Comparison of ENCODE assay signal across 15 cellular contexts in genomic region chr7:95628831-95629439, GRCh38. TPM values are rescaled to one million over a fixed set of nuclear protein-coding genes. Genes with fewer than 3 reads are reported as not detected.
DNase-seq lines count a peak whose midpoint lies in the region; ATAC-seq, FAIRE-seq and TF ChIP-seq lines count a peak whose summit lies in the region.
"Had no signal": no experiment of that assay in that cellular context is flagged by ENCODE, and none has a peak within 500 bp of the region (broad histone marks: within the 10 kb centered on the region; RNA-seq: fewer than 3 reads in every experiment).

No MANE protein-coding gene starts in this region.

- H3K27me3 ChIP-seq in endothelial cell of umbilical vein (ENCODE audit: control insufficient read depth in 2 of 2, insufficient read depth in 2 of 2, low read length in 2 of 2) (no peaks in the 10 kb centered on the region), vagina (no peaks in the 10 kb centered on the region)
- H3K27me3 ChIP-seq: foreskin keratinocyte had no signal

- TF ChIP-seq CTCF in endothelial cell of umbilical vein (IDR thresholded peaks at IDR 0.05; ENCODE audit: extremely low read depth in 1 of 2, insufficient read depth in 1 of 2, low read depth in 1 of 2, low read length in 2 of 2), result no peak
- no peak for TF ChIP-seq CTCF in vagina (IDR thresholded peaks at IDR 0.05)
- no peak for TF ChIP-seq CTCF in activated CD8-positive, alpha-beta T cell treated with anti-CD3 and anti-CD28 coated beads for 36 hours (IDR thresholded peaks at IDR 0.05)

- no peak for TF ChIP-seq POLR2A in endothelial cell of umbilical vein (IDR thresholded peaks at IDR 0.05; ENCODE audit: low read depth, low read length)
- no peak for TF ChIP-seq POLR2A in vagina (IDR thresholded peaks at IDR 0.05)

- CTCF ChIA-PET in endothelial cell of umbilical vein (lab: Charles Lee), result interaction anchor here (0.8 to 1.3 kb wide), 2 partner anchors 54 to 58 kb away, joined by 3 read pairs; no protein-coding TSS in a partner anchor
- CTCF ChIA-PET in activated CD8-positive, alpha-beta T cell treated with anti-CD3 and anti-CD28 coated beads for 36 hours (lab: Charles Lee), result no interaction called here

- H3K4me3 Mint-ChIP-seq in activated CD8-positive, alpha-beta T cell treated with anti-CD3 and anti-CD28 coated beads for 36 hours, result no peak overlapping the region
- H3K4me3 Mint-ChIP-seq: T-helper 17 cell had no signal

- DNase-seq in NCI-H510A treated with DMSO at 0.1 percent for 48 hours (lab: John Stamatoyannopoulos, UW) (peak; percentile 88), NCI-H510A (lab: John Stamatoyannopoulos, UW) (no peak), endothelial cell of umbilical vein (ENCODE audit: low read depth, low spot score) (peak; percentile 17), lung microvascular endothelial cell (ENCODE audit: low read depth in 2 of 2) (peak; percentile 34 to 97), vagina (ENCODE audit: extremely low spot score in 2 of 2) (no peak), NCI-H187 treated with DMSO at 0.1 percent for 48 hours (lab: John Stamatoyannopoulos, UW) (no peak)
- no peak for DNase-seq in activated CD8-positive, alpha-beta T cell treated with anti-CD3 and anti-CD28 coated beads for 36 hours
- DNase-seq: activated CD8-positive, alpha-beta memory T cell treated with anti-CD3 and anti-CD28 coated beads, Interleukin-2, amount 50 U/mL, for 4 hours; EL; foreskin keratinocyte; stimulated activated CD4-positive, alpha-beta T cell treated with anti-CD3 and anti-CD28 coated beads, Interleukin-12 subunit alpha, Interleukin-12 subunit beta, amount 100 ng/mL, for 4 hours; T-helper 17 cell had no signal

- no peaks in the 10 kb centered on the region for H3K79me2 ChIP-seq in endothelial cell of umbilical vein (ENCODE audit: control insufficient read depth, insufficient read depth, low read length)

- no peaks in the 10 kb centered on the region for H3K9me1 ChIP-seq in endothelial cell of umbilical vein (replicated peaks; ENCODE audit: control insufficient read depth, extremely low read depth, insufficient read depth, low read length)

- H3K36me3 ChIP-seq in endothelial cell of umbilical vein (ENCODE audit: control insufficient read depth in 2 of 2, extremely low read depth in 1 of 2, insufficient read depth in 2 of 2, low read length in 2 of 2) (no peaks in the 10 kb centered on the region), vagina (no peaks in the 10 kb centered on the region)

- no peak overlapping the region for H2AFZ ChIP-seq in endothelial cell of umbilical vein (ENCODE audit: low read depth, low read length)

- dilution Hi-C loops in endothelial cell of umbilical vein (cut with MboI; ENCODE audit: extremely low pct_ligation_motif_present, low sequenced_read_pairs), result no loop called here

- H3K4me1 ChIP-seq in endothelial cell of umbilical vein (ENCODE audit: control insufficient read depth, extremely low read depth, insufficient read depth, low read length) (no peaks in the 10 kb centered on the region), vagina (peaks cover 18% of the 10 kb centered on the region)
- H3K4me1 ChIP-seq: foreskin keratinocyte had no signal

- POLR2A ChIA-PET in endothelial cell of umbilical vein (lab: Charles Lee), result no interaction called here
- POLR2A ChIA-PET in activated CD8-positive, alpha-beta T cell treated with anti-CD3 and anti-CD28 coated beads for 36 hours (lab: Charles Lee), result no interaction called here

- no peaks in the 10 kb centered on the region for H3K9me3 ChIP-seq in endothelial cell of umbilical vein (replicated peaks; ENCODE audit: control insufficient read depth, insufficient read depth, low read length)
- H3K9me3 ChIP-seq in vagina, result no peaks in the 10 kb centered on the region

- intact Hi-C loops in endothelial cell of umbilical vein (cut with micrococcal nuclease), result no loop called here
- intact Hi-C loops in vagina (cut with DNase I), result no loop called here
- intact Hi-C loops in activated CD8-positive, alpha-beta T cell treated with anti-CD3 and anti-CD28 coated beads for 36 hours (cut with micrococcal nuclease), result no loop called here

- H3K4me2 ChIP-seq in endothelial cell of umbilical vein (ENCODE audit: insufficient read depth, low read length), result no peak overlapping the region

- H3K27ac ChIP-seq in endothelial cell of umbilical vein (ENCODE audit: insufficient read depth, low read depth, low read length) (no peak overlapping the region), vagina (peak overlapping the region; percentile 47)
- H3K27ac ChIP-seq: foreskin keratinocyte had no signal

- no peaks in the 10 kb centered on the region for H3K4me1 Mint-ChIP-seq in activated CD8-positive, alpha-beta T cell treated with anti-CD3 and anti-CD28 coated beads for 36 hours (ENCODE audit: low read depth)
- H3K4me1 Mint-ChIP-seq: T-helper 17 cell had no signal

- no peak overlapping the region for H3K4me3 ChIP-seq in endothelial cell of umbilical vein (replicated peaks in 1 of 3; ENCODE audit: insufficient read depth in 1 of 3, low read depth in 1 of 3, low read length in 3 of 3)
- H3K4me3 ChIP-seq in vagina, result no peak overlapping the region

- no peak overlapping the region for H3K27ac Mint-ChIP-seq in activated CD8-positive, alpha-beta T cell treated with anti-CD3 and anti-CD28 coated beads for 36 hours
- H3K27ac Mint-ChIP-seq: T-helper 17 cell had no signal

- H3K27me3 Mint-ChIP-seq in activated CD8-positive, alpha-beta T cell treated with anti-CD3 and anti-CD28 coated beads for 36 hours, result peaks cover 2% of the 10 kb centered on the region
- H3K27me3 Mint-ChIP-seq: T-helper 17 cell had no signal

- FAIRE-seq in endothelial cell of umbilical vein (lab: Jason Lieb, UNC), result no peak
- FAIRE-seq: astrocyte had no signal

- H3K9ac ChIP-seq in endothelial cell of umbilical vein (replicated peaks; ENCODE audit: extremely low read depth, insufficient read depth, low read length), result no peak overlapping the region

- no peaks in the 10 kb centered on the region for H3K36me3 Mint-ChIP-seq in activated CD8-positive, alpha-beta T cell treated with anti-CD3 and anti-CD28 coated beads for 36 hours (ENCODE audit: low read depth)

- BruUV-seq in endothelial cell of umbilical vein (replicated peaks; lab: Mats Ljungman, UMichigan), result no TSS peak

- H4K20me1 ChIP-seq in endothelial cell of umbilical vein (replicated peaks; ENCODE audit: control insufficient read depth, extremely low read depth, insufficient read depth, low read length), result no peaks in the 10 kb centered on the region

- no peaks in the 10 kb centered on the region for H3K9me3 Mint-ChIP-seq in activated CD8-positive, alpha-beta T cell treated with anti-CD3 and anti-CD28 coated beads for 36 hours

- no peak for ATAC-seq in HG03025 (IDR thresholded peaks at IDR 0.05; ENCODE audit: low FRiP score, unreplicated experiment)
- ATAC-seq in activated CD8-positive, alpha-beta T cell treated with anti-CD3 and anti-CD28 coated beads for 36 hours, result no peak
- ATAC-seq: foreskin keratinocyte, T-helper 17 cell had no signal

TF ChIP-seq in endothelial cell of umbilical vein, 7 proteins besides CTCF, POLR2A, EP300 and RAD21:
- no peak for TF ChIP-seq MYC (IDR thresholded peaks at IDR 0.05; ENCODE audit: low read depth, low read length)
- no peak for TF ChIP-seq EZH2 (IDR thresholded peaks at IDR 0.05; ENCODE audit: borderline replicate concordance, low read depth, low read length, severe bottlenecking)
- TF ChIP-seq GATA2 (IDR thresholded peaks at IDR 0.05; ENCODE audit: insufficient read depth, insufficient read length, low read depth, low read length), result no peak
- TF ChIP-seq MAX (IDR thresholded peaks at IDR 0.05; ENCODE audit: insufficient read depth, insufficient read length), result no peak
- TF ChIP-seq JUN (IDR thresholded peaks at IDR 0.05; ENCODE audit: borderline replicate concordance, insufficient read depth, insufficient read length, low read depth), result no peak
- TF ChIP-seq POLR2AphosphoS5 (IDR thresholded peaks at IDR 0.05; ENCODE audit: insufficient read depth, low read depth, low read length), result no peak
- no peak for TF ChIP-seq FOS (IDR thresholded peaks at IDR 0.05; ENCODE audit: borderline replicate concordance, insufficient read depth, low read length)

RNA-seq across cellular contexts. Expression of gene PDK4, which starts 32.6 kb away (rescaled TPM):
- total RNA-seq in endothelial cell of umbilical vein, result 1.2 and 2.5 TPM in 2 replicates
- polyA plus RNA-seq in endothelial cell of umbilical vein, result 0.51 and 0.75 TPM in 2 replicates
- polyA plus RNA-seq in endothelial cell of umbilical vein (2011; cell fraction: cytosol; rRNA removed), result 0.59 and 0.83 TPM in 2 replicates
- polyA plus RNA-seq in endothelial cell of umbilical vein (2011; cell fraction: nucleus; rRNA removed), result 1.6 and 2.4 TPM in 2 replicates
- polyA plus RNA-seq in endothelial cell of umbilical vein (2012), result 0.71 and 1.7 TPM in 2 replicates
- polyA minus RNA-seq in endothelial cell of umbilical vein, result 1.2 and 1.4 TPM in 2 replicates
- 85.2 TPM for polyA minus RNA-seq in endothelial cell of umbilical vein (2011; cell fraction: cytosol; rRNA and poly(A)+ RNA removed)
- polyA minus RNA-seq in endothelial cell of umbilical vein (2011; cell fraction: nucleus; rRNA and poly(A)+ RNA removed), result 3.9 and 5.0 TPM in 2 replicates
- 23.1 and 171 TPM in 2 replicates for total RNA-seq in lung microvascular endothelial cell
- 399 TPM for total RNA-seq in vagina
- not detected for total RNA-seq in activated CD8-positive, alpha-beta T cell treated with anti-CD3 and anti-CD28 coated beads for 36 hours
- total RNA-seq: A673, foreskin keratinocyte had no signal
- polyA plus RNA-seq: foreskin keratinocyte had no signal

Comparison
In these comparisons a context has a peak if more than half of its experiments do, and no peak if none do; other contexts are left out.
1. DNase-seq: peak in NCI-H510A treated with DMSO at 0.1 percent for 48 hours (single experiment), endothelial cell of umbilical vein (single experiment) and lung microvascular endothelial cell (2 of 2); none in NCI-H510A (single experiment), vagina (0 of 2), activated CD8-positive, alpha-beta T cell treated with anti-CD3 and anti-CD28 coated beads for 36 hours (single experiment) and NCI-H187 treated with DMSO at 0.1 percent for 48 hours (single experiment).